8 cellular contexts compared by ENCODE assay signal in the genomic region with DNA sequence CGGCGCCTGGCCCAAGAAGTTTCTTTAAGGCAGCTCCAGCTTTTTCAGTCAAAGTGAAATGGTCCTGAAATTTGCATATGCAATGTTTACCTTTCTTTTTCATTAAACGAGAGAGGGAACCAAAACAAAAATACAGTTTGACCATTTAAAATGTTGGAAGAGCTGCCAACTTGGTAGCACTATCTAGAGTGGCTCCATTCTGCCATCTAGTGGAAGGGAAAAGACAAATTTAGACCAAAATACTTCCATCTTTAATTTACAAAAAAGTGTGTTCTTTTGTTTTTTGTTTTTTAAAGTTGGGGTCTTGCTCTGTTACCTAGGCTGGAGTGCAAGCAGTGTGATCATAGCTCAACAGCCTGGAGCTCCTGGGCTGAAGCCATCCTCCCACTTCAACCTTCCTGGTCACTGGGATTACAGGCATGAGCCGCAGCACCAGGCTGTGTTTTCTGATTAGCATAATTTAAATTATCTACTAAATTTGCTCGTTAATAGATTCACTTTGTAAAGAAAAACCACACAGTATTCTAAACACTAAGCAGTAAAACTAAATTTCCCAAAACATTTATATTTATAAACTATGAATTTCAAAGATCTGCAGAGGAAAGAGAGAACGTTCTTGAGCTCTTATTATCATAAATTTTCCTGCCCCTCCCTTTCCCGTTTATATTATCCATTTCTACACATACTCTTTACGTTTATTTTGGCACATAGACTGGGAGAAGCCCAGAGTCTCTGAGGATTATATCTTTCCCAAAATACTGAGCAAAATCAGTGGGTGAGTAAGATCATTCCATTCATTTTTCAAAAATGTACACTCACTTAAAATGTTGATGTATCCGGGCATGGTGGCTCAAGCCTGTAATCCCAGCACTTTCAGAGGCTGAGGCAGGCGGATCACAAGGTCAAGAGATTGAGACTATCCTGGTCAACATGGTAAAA. TPM values are rescaled to one million over a fixed set of nuclear protein-coding genes. Genes with fewer than 3 reads are reported as not detected.
DNase-seq lines count a peak whose midpoint lies in the region; ATAC-seq, FAIRE-seq and TF ChIP-seq lines count a peak whose summit lies in the region.

No MANE protein-coding gene starts in this region.

- H3K4me1 ChIP-seq in K562 (replicated peaks in 1 of 2; ENCODE audit: control insufficient read depth in 2 of 2, insufficient read depth in 2 of 2, low read length in 2 of 2), result peaks cover 19 to 25% of the 10 kb centered on the region in 2 experiments; a peak in 4 of 5 replicates
- peaks cover 59% of the 10 kb centered on the region for H3K4me1 ChIP-seq in HepG2 (ENCODE audit: insufficient read depth, low read length)

- FAIRE-seq in GM12892 (lab: Jason Lieb, UNC) (peak; percentile 27), K562 (lab: Jason Lieb, UNC) (peak; percentile 82), HepG2 (lab: Jason Lieb, UNC) (peak; percentile 89)

- POLR2A ChIA-PET in K562 (lab: Yijun Ruan, JAX) (interaction anchor here (0.8 to 1.8 kb wide), 7 partner anchors 15 to 242 kb away, joined by 3 to 7 read pairs (median 4); a partner anchor contains a TSS), HepG2 (lab: Yijun Ruan, JAX) (interaction anchor here (0.5 to 1.8 kb wide), 4 partner anchors 15 to 556 kb away, joined by 3 to 7 read pairs (median 4); a partner anchor contains a TSS)

- H2AFZ ChIP-seq in K562 (ENCODE audit: low read depth, low read length), result peak overlapping the region; percentile 71
- no peak overlapping the region for H2AFZ ChIP-seq in HepG2 (ENCODE audit: low read length)

- H3K9ac ChIP-seq in K562 (ENCODE audit: insufficient read depth in 1 of 2, low read depth in 2 of 2, low read length in 2 of 2) (no peak overlapping the region), HepG2 (ENCODE audit: insufficient read depth, low read depth, low read length) (no peak overlapping the region)

- DNase-seq in AG08396 (ENCODE audit: low spot score) (peak; percentile 71), GM12892 (ENCODE audit: insufficient read length) (no peak), NCI-H226 (peak; percentile 66), K562 (ENCODE audit: extremely low read depth in 1 of 4, low spot score in 3 of 4) (peak in 3 of 4 experiments; percentile 26 to 76 (median 36)), HepG2 (ENCODE audit: low spot score) (peak; percentile 56), amygdala (lab: John Stamatoyannopoulos, UW) (no peak)

- H3K4me3 ChIP-seq in K562 (no peak overlapping the region), HepG2 (replicated peaks in 1 of 3; ENCODE audit: insufficient read depth in 1 of 3, low read depth in 2 of 3, low read length in 3 of 3) (no peak overlapping the region)

- 35% methylated on average over 9 of the region's 10 CpGs for WGBS in K562 (ENCODE audit: insufficient coverage, low coverage, missing lambda C conversion rate)
- 31% methylated on average over 10 of the region's 10 CpGs for WGBS in HepG2 (ENCODE audit: low lambda C conversion rate)

- H3K9me1 ChIP-seq in K562 (ENCODE audit: control insufficient read depth, insufficient read depth, low read length), result no peaks in the 10 kb centered on the region

- in situ Hi-C loops in K562 (cut with MboI) (no loop called here), HepG2 (cut with HindIII; ENCODE audit: extremely low pct_ligation_motif_present, low pct_unique_long_range_greater_than_20kb) (loop anchor here (25.0 kb wide), 2 partner anchors 559 to 834 kb away; no protein-coding TSS in a partner anchor)

- TF ChIP-seq POLR2A in GM12892 (IDR thresholded peaks at IDR 0.05; ENCODE audit: low read depth, low read length), result no peak
- TF ChIP-seq POLR2A in K562 (conservative IDR thresholded peaks at IDR 0.05), result no peak
- TF ChIP-seq POLR2A in HepG2 (IDR thresholded peaks at IDR 0.05; ENCODE audit: insufficient read depth in 1 of 2, low read depth in 2 of 2, low read length in 2 of 2), result no peak

- H3K27ac ChIP-seq in K562 (ENCODE audit: extremely low read depth, low read depth, low read length) (no peak overlapping the region), HepG2 (ENCODE audit: extremely low read length, insufficient read depth, low read length) (no peak overlapping the region)

- intact Hi-C loops in K562 (cut with micrococcal nuclease), result loop anchor here (1.0 to 10.0 kb wide), 4 partner anchors 64 to 837 kb away; no protein-coding TSS in a partner anchor
- intact Hi-C loops in HepG2 (cut with micrococcal nuclease; ENCODE audit: unreplicated experiment), result loop anchor here (1.0 to 2.0 kb wide), 2 partner anchors 207 to 269 kb away; no protein-coding TSS in a partner anchor

- H3K4me2 ChIP-seq in K562 (ENCODE audit: insufficient read depth, low read length) (no peak overlapping the region), HepG2 (ENCODE audit: low read depth, low read length) (no peak overlapping the region)

- H3K9me3 ChIP-seq in K562 (replicated peaks; ENCODE audit: control insufficient read depth, insufficient read depth, low read depth, low read length) (no peaks in the 10 kb centered on the region), HepG2 (ENCODE audit: low read length) (no peaks in the 10 kb centered on the region)

- no peak for TF ChIP-seq EP300 in K562 (IDR thresholded peaks at IDR 0.05; ENCODE audit: low read length)
- no peak for TF ChIP-seq EP300 in HepG2 (IDR thresholded peaks at IDR 0.05; ENCODE audit: low read depth in 2 of 2, low read length in 2 of 2)
- TF ChIP-seq EP300 in HepG2 (CRISPR knock-in tag; IDR thresholded peaks at IDR 0.05; ENCODE audit: borderline replicate concordance), result no peak

- H3K79me2 ChIP-seq in K562 (ENCODE audit: control insufficient read depth, insufficient read depth, low read length), result peaks cover 9% of the 10 kb centered on the region; the same call in 2 of the 3 replicates
- H3K79me2 ChIP-seq in HepG2 (ENCODE audit: insufficient read depth, low read length), result no peaks in the 10 kb centered on the region

- TF ChIP-seq CTCF in K562 (IDR thresholded peaks at IDR 0.05 in 2 of 3, conservative IDR thresholded peaks at IDR 0.05 in 1 of 3; ENCODE audit: insufficient read depth in 2 of 3, low read depth in 1 of 3, low read length in 3 of 3), result peak; percentile 54 to 84 (median 67); a peak in 5 of 6 replicates
- TF ChIP-seq CTCF in HepG2 (CRISPR knock-in tag; IDR thresholded peaks at IDR 0.05), result peak; percentile 69

- BruUV-seq in K562 (replicated peaks; lab: Mats Ljungman, UMichigan) (no TSS peak), HepG2 (replicated peaks; lab: Mats Ljungman, UMichigan) (no TSS peak)

- no peaks in the 10 kb centered on the region for H4K20me1 ChIP-seq in K562 (replicated peaks; ENCODE audit: control insufficient read depth, insufficient read depth, low read length)
- H4K20me1 ChIP-seq in HepG2 (ENCODE audit: insufficient read depth, low read length), result no peaks in the 10 kb centered on the region

- TF ChIP-seq RAD21 in K562 (CRISPR knock-in tag; conservative IDR thresholded peaks at IDR 0.05 in 1 of 2, IDR thresholded peaks at IDR 0.05 in 1 of 2) (peak; percentile 74 to 84), HepG2 (CRISPR knock-in tag; IDR thresholded peaks at IDR 0.05) (0 out of 2 replicates have a peak, but pooled peaks have one; percentile 52)

- H3K27me3 ChIP-seq in K562 (ENCODE audit: control insufficient read depth in 2 of 2, insufficient read depth in 2 of 2, low read length in 2 of 2) (no peaks in the 10 kb centered on the region), HepG2 (ENCODE audit: control insufficient read depth in 1 of 2, insufficient read depth in 2 of 2, low read length in 2 of 2) (peaks cover 0 to 26% of the 10 kb centered on the region in 2 experiments)

- CTCF ChIA-PET in K562 (lab: Yijun Ruan, JAX; ENCODE audit: low intra/inter-chr PET ratio), result interaction anchor here (0.6 to 1.9 kb wide), 6 partner anchors 207 to 1161 kb away, joined by 3 to 13 read pairs (median 3); no protein-coding TSS in a partner anchor
- CTCF ChIA-PET in HepG2 (lab: Yijun Ruan, JAX; ENCODE audit: low intra/inter-chr PET ratio, low total read pairs), result interaction anchor here (1.2 kb wide), 1 partner anchor 207 kb away, joined by 5 read pairs; no protein-coding TSS in a partner anchor

- H3K36me3 ChIP-seq in K562 (ENCODE audit: control insufficient read depth, insufficient read depth, low read length), result no peaks in the 10 kb centered on the region
- H3K36me3 ChIP-seq in HepG2 (replicated peaks in 1 of 2; ENCODE audit: control insufficient read depth in 1 of 2, insufficient read depth in 2 of 2, low read length in 2 of 2), result no peaks in the 10 kb centered on the region

- ATAC-seq in K562 (no peak), HepG2 (no peak), GM19463 (IDR thresholded peaks at IDR 0.05; ENCODE audit: unreplicated experiment) (no peak), GM21786 (IDR thresholded peaks at IDR 0.05; ENCODE audit: unreplicated experiment) (no peak)

RNA-seq across cellular contexts. Expression of a gene that starts 15.4 kb away (rescaled TPM):
- polyA plus RNA-seq in GM12892 (2012; ENCODE audit: missing spikeins), result 91.7 TPM
- total RNA-seq in K562 (2011; cell fraction: chromatin; rRNA removed; ENCODE audit: low replicate concordance), result 83.7 and 192 TPM in 2 replicates
- total RNA-seq in K562 (2011; cell fraction: nucleolus; rRNA removed), result 38.6 and 48.2 TPM in 2 replicates
- total RNA-seq in K562 (2011; cell fraction: nucleoplasm; rRNA removed), result 72.6 and 72.7 TPM in 2 replicates
- total RNA-seq in K562 (2014; rRNA removed) (127 and 138 TPM in 2 replicates), K562 (2014; rRNA removed; fragmentation: Illumina TruSeq; extraction: Trizol) (191 and 198 TPM in 2 replicates), K562 (2015; rRNA removed; fragmentation: Illumina TruSeq; extraction: Trizol) (162 and 180 TPM in 2 replicates), K562 (2021) (109 and 122 TPM in 2 replicates), HepG2 (2016; rRNA removed; fragmentation: Illumina TruSeq; extraction: Trizol) (103 and 109 TPM in 2 replicates)
- polyA plus RNA-seq in K562 (2011; rRNA removed) (84.9 and 105 TPM in 2 replicates), K562 (2014; fragmentation: Illumina TruSeq; extraction: Trizol) (161 and 181 TPM in 2 replicates), K562 (2014; fragmentation: Nextera tagmentation; extraction: Ambion mirVana) (100 to 1,000 TPM; 180 to 227 TPM), K562 (2014; rRNA removed) (166 and 195 TPM in 2 replicates), HepG2 (2011; rRNA removed) (15.1 and 18.5 TPM in 2 replicates)
- 19.1 and 34.8 TPM in 2 replicates for polyA plus RNA-seq in K562 (2011; cell fraction: cytosol; rRNA removed)
- 177 and 244 TPM in 2 replicates for polyA plus RNA-seq in K562 (2011; cell fraction: nucleus; rRNA removed)
- 127 and 129 TPM in 2 replicates for polyA plus RNA-seq in K562 (2012)
- polyA minus RNA-seq in K562 (2011; rRNA and poly(A)+ RNA removed), result 44.9 and 47.6 TPM in 2 replicates
- polyA minus RNA-seq in K562 (2011; cell fraction: cytosol; rRNA and poly(A)+ RNA removed), result 28.5 and 30.7 TPM in 2 replicates
- 28.0 and 43.4 TPM in 2 replicates for polyA minus RNA-seq in K562 (2011; cell fraction: nucleus; rRNA and poly(A)+ RNA removed)
- total RNA-seq in HepG2 (2016; cell fraction: cytosol; rRNA removed; fragmentation: Illumina TruSeq; extraction: Trizol; ENCODE audit: low read depth), result 40.2 and 42.1 TPM in 2 replicates
- total RNA-seq in HepG2 (2016; cell fraction: insoluble cytoplasmic fraction; rRNA removed; fragmentation: Illumina TruSeq; extraction: Trizol), result 106 and 115 TPM in 2 replicates
- total RNA-seq in HepG2 (2016; cell fraction: membrane; rRNA removed; fragmentation: Illumina TruSeq; extraction: Trizol), result 31.0 and 31.4 TPM in 2 replicates
- total RNA-seq in HepG2 (2016; cell fraction: nucleus; rRNA removed; fragmentation: Illumina TruSeq; extraction: Trizol), result 68.8 and 77.7 TPM in 2 replicates
- 7.9 and 8.6 TPM in 2 replicates for polyA plus RNA-seq in HepG2 (2011; cell fraction: cytosol; rRNA removed)
- polyA plus RNA-seq in HepG2 (2011; cell fraction: nucleus; rRNA removed), result 32.1 and 36.9 TPM in 2 replicates
- polyA plus RNA-seq in HepG2 (2012), result 26.8 and 40.8 TPM in 2 replicates
- 9.3 and 10.4 TPM in 2 replicates for polyA plus RNA-seq in HepG2 (2016; cell fraction: cytosol; fragmentation: Illumina TruSeq; extraction: Trizol; ENCODE audit: low read depth)
- polyA plus RNA-seq in HepG2 (2016; cell fraction: insoluble cytoplasmic fraction; fragmentation: Illumina TruSeq; extraction: Trizol; ENCODE audit: low read depth), result 97.0 and 99.6 TPM in 2 replicates
- 10.8 and 11.9 TPM in 2 replicates for polyA plus RNA-seq in HepG2 (2016; cell fraction: membrane; fragmentation: Illumina TruSeq; extraction: Trizol; ENCODE audit: low read depth)
- 133 and 142 TPM in 2 replicates for polyA plus RNA-seq in HepG2 (2016; cell fraction: nucleus; fragmentation: Illumina TruSeq; extraction: Trizol; ENCODE audit: insufficient read depth, low read depth)
- polyA minus RNA-seq in HepG2 (2011; rRNA and poly(A)+ RNA removed; ENCODE audit: low replicate concordance), result 2.1 and 21.7 TPM in 2 replicates
- 4.9 and 11.6 TPM in 2 replicates for polyA minus RNA-seq in HepG2 (2011; cell fraction: cytosol; rRNA and poly(A)+ RNA removed)
- 11.7 and 14.3 TPM in 2 replicates for polyA minus RNA-seq in HepG2 (2011; cell fraction: nucleus; rRNA and poly(A)+ RNA removed)

RNA-seq across cellular contexts. Expression of a gene that starts 20.8 kb away (rescaled TPM):
- polyA plus RNA-seq in GM12892 (2012; ENCODE audit: missing spikeins), result not detected
- not detected in 2 replicates for total RNA-seq in K562 (2011; cell fraction: chromatin; rRNA removed; ENCODE audit: low replicate concordance)
- total RNA-seq in K562 (2011; cell fraction: nucleolus; rRNA removed), result 0.13 TPM in 1 of 2 replicates, not detected in the other
- not detected in 2 replicates for total RNA-seq in K562 (2011; cell fraction: nucleoplasm; rRNA removed)
- total RNA-seq in K562 (2014; rRNA removed), result not detected in 2 replicates
- total RNA-seq in K562 (2014; rRNA removed; fragmentation: Illumina TruSeq; extraction: Trizol), result not detected in 2 replicates
- not detected in 2 replicates for total RNA-seq in K562 (2015; rRNA removed; fragmentation: Illumina TruSeq; extraction: Trizol)
- 0.04 TPM in 1 of 2 replicates, not detected in the other for total RNA-seq in K562 (2021)
- 0.01 and 0.03 TPM in 2 replicates for polyA plus RNA-seq in K562 (2011; rRNA removed)
- 0.01 TPM in 1 of 2 replicates, not detected in the other for polyA plus RNA-seq in K562 (2011; cell fraction: cytosol; rRNA removed)
- polyA plus RNA-seq in K562 (2011; cell fraction: nucleus; rRNA removed), result not detected in 2 replicates
- 0.01 TPM in 1 of 2 replicates, not detected in the other for polyA plus RNA-seq in K562 (2012)
- 0.04 TPM in 2 replicates for polyA plus RNA-seq in K562 (2014; fragmentation: Illumina TruSeq; extraction: Trizol)
- polyA plus RNA-seq in K562 (2014; fragmentation: Nextera tagmentation; extraction: Ambion mirVana), result under 1 TPM; 0.01 to 0.03 TPM
- 0.03 TPM in 1 of 2 replicates, not detected in the other for polyA plus RNA-seq in K562 (2014; rRNA removed)
- polyA minus RNA-seq in K562 (2011; rRNA and poly(A)+ RNA removed), result not detected in 2 replicates
- polyA minus RNA-seq in K562 (2011; cell fraction: cytosol; rRNA and poly(A)+ RNA removed), result not detected in 2 replicates
- not detected in 2 replicates for polyA minus RNA-seq in K562 (2011; cell fraction: nucleus; rRNA and poly(A)+ RNA removed)
- not detected in 2 replicates for total RNA-seq in HepG2 (2016; rRNA removed; fragmentation: Illumina TruSeq; extraction: Trizol)
- not detected in 2 replicates for total RNA-seq in HepG2 (2016; cell fraction: cytosol; rRNA removed; fragmentation: Illumina TruSeq; extraction: Trizol; ENCODE audit: low read depth)
- not detected in 2 replicates for total RNA-seq in HepG2 (2016; cell fraction: insoluble cytoplasmic fraction; rRNA removed; fragmentation: Illumina TruSeq; extraction: Trizol)
- total RNA-seq in HepG2 (2016; cell fraction: membrane; rRNA removed; fragmentation: Illumina TruSeq; extraction: Trizol), result not detected in 2 replicates
- not detected in 2 replicates for total RNA-seq in HepG2 (2016; cell fraction: nucleus; rRNA removed; fragmentation: Illumina TruSeq; extraction: Trizol)
- polyA plus RNA-seq in HepG2 (2011; rRNA removed), result not detected in 2 replicates
- polyA plus RNA-seq in HepG2 (2011; cell fraction: cytosol; rRNA removed), result not detected in 2 replicates
- polyA plus RNA-seq in HepG2 (2011; cell fraction: nucleus; rRNA removed), result not detected in 2 replicates
- polyA plus RNA-seq in HepG2 (2012), result not detected in 2 replicates
- polyA plus RNA-seq in HepG2 (2016; cell fraction: cytosol; fragmentation: Illumina TruSeq; extraction: Trizol; ENCODE audit: low read depth), result not detected in 2 replicates
- polyA plus RNA-seq in HepG2 (2016; cell fraction: insoluble cytoplasmic fraction; fragmentation: Illumina TruSeq; extraction: Trizol; ENCODE audit: low read depth), result not detected in 2 replicates
- polyA plus RNA-seq in HepG2 (2016; cell fraction: membrane; fragmentation: Illumina TruSeq; extraction: Trizol; ENCODE audit: low read depth), result not detected in 2 replicates
- not detected in 2 replicates for polyA plus RNA-seq in HepG2 (2016; cell fraction: nucleus; fragmentation: Illumina TruSeq; extraction: Trizol; ENCODE audit: insufficient read depth, low read depth)
- polyA minus RNA-seq in HepG2 (2011; rRNA and poly(A)+ RNA removed; ENCODE audit: low replicate concordance), result not detected in 2 replicates
- polyA minus RNA-seq in HepG2 (2011; cell fraction: cytosol; rRNA and poly(A)+ RNA removed), result not detected in 2 replicates
- polyA minus RNA-seq in HepG2 (2011; cell fraction: nucleus; rRNA and poly(A)+ RNA removed), result not detected in 2 replicates

RNA-seq across cellular contexts. Expression of a gene that starts 38.3 kb away (rescaled TPM):
- 593 TPM for polyA plus RNA-seq in GM12892 (2012; ENCODE audit: missing spikeins)
- 907 and 2,185 TPM in 2 replicates for total RNA-seq in K562 (2011; cell fraction: chromatin; rRNA removed; ENCODE audit: low replicate concordance)
- 596 and 759 TPM in 2 replicates for total RNA-seq in K562 (2011; cell fraction: nucleolus; rRNA removed)
- 826 and 984 TPM in 2 replicates for total RNA-seq in K562 (2011; cell fraction: nucleoplasm; rRNA removed)
- total RNA-seq in K562 (2014; rRNA removed) (307 and 311 TPM in 2 replicates), K562 (2014; rRNA removed; fragmentation: Illumina TruSeq; extraction: Trizol) (509 and 525 TPM in 2 replicates), K562 (2015; rRNA removed; fragmentation: Illumina TruSeq; extraction: Trizol) (454 and 491 TPM in 2 replicates), K562 (2021) (314 and 345 TPM in 2 replicates), HepG2 (2016; rRNA removed; fragmentation: Illumina TruSeq; extraction: Trizol) (446 and 480 TPM in 2 replicates)
- polyA plus RNA-seq in K562 (2011; rRNA removed) (610 and 754 TPM in 2 replicates), K562 (2014; fragmentation: Illumina TruSeq; extraction: Trizol) (348 and 435 TPM in 2 replicates), K562 (2014; fragmentation: Nextera tagmentation; extraction: Ambion mirVana) (100 to 1,000 TPM; 329 to 333 TPM), K562 (2014; rRNA removed) (486 and 488 TPM in 2 replicates), HepG2 (2011; rRNA removed) (475 and 596 TPM in 2 replicates)
- polyA plus RNA-seq in K562 (2011; cell fraction: cytosol; rRNA removed), result 99.9 and 649 TPM in 2 replicates
- 835 and 1,465 TPM in 2 replicates for polyA plus RNA-seq in K562 (2011; cell fraction: nucleus; rRNA removed)
- polyA plus RNA-seq in K562 (2012), result 245 and 306 TPM in 2 replicates
- polyA minus RNA-seq in K562 (2011; rRNA and poly(A)+ RNA removed), result 799 and 873 TPM in 2 replicates
- 331 and 423 TPM in 2 replicates for polyA minus RNA-seq in K562 (2011; cell fraction: cytosol; rRNA and poly(A)+ RNA removed)
- polyA minus RNA-seq in K562 (2011; cell fraction: nucleus; rRNA and poly(A)+ RNA removed), result 872 and 1,595 TPM in 2 replicates
- 146 and 165 TPM in 2 replicates for total RNA-seq in HepG2 (2016; cell fraction: cytosol; rRNA removed; fragmentation: Illumina TruSeq; extraction: Trizol; ENCODE audit: low read depth)
- total RNA-seq in HepG2 (2016; cell fraction: insoluble cytoplasmic fraction; rRNA removed; fragmentation: Illumina TruSeq; extraction: Trizol), result 450 and 480 TPM in 2 replicates
- total RNA-seq in HepG2 (2016; cell fraction: membrane; rRNA removed; fragmentation: Illumina TruSeq; extraction: Trizol), result 286 and 327 TPM in 2 replicates
- 656 and 709 TPM in 2 replicates for total RNA-seq in HepG2 (2016; cell fraction: nucleus; rRNA removed; fragmentation: Illumina TruSeq; extraction: Trizol)
- polyA plus RNA-seq in HepG2 (2011; cell fraction: cytosol; rRNA removed), result 247 and 610 TPM in 2 replicates
- 443 and 672 TPM in 2 replicates for polyA plus RNA-seq in HepG2 (2011; cell fraction: nucleus; rRNA removed)
- polyA plus RNA-seq in HepG2 (2012), result 536 and 611 TPM in 2 replicates
- polyA plus RNA-seq in HepG2 (2016; cell fraction: cytosol; fragmentation: Illumina TruSeq; extraction: Trizol; ENCODE audit: low read depth), result 52.8 and 60.6 TPM in 2 replicates
- 340 and 366 TPM in 2 replicates for polyA plus RNA-seq in HepG2 (2016; cell fraction: insoluble cytoplasmic fraction; fragmentation: Illumina TruSeq; extraction: Trizol; ENCODE audit: low read depth)
- polyA plus RNA-seq in HepG2 (2016; cell fraction: membrane; fragmentation: Illumina TruSeq; extraction: Trizol; ENCODE audit: low read depth), result 139 and 154 TPM in 2 replicates
- 727 and 748 TPM in 2 replicates for polyA plus RNA-seq in HepG2 (2016; cell fraction: nucleus; fragmentation: Illumina TruSeq; extraction: Trizol; ENCODE audit: insufficient read depth, low read depth)
- 191 and 270 TPM in 2 replicates for polyA minus RNA-seq in HepG2 (2011; rRNA and poly(A)+ RNA removed; ENCODE audit: low replicate concordance)
- 288 and 321 TPM in 2 replicates for polyA minus RNA-seq in HepG2 (2011; cell fraction: cytosol; rRNA and poly(A)+ RNA removed)
- polyA minus RNA-seq in HepG2 (2011; cell fraction: nucleus; rRNA and poly(A)+ RNA removed), result 1,137 and 1,381 TPM in 2 replicates

Comparison
In these comparisons a context has a peak if more than half of its experiments do, and no peak if none do; other contexts are left out.
1. DNase-seq: peak in AG08396 (single experiment), NCI-H226 (single experiment), K562 (3 of 4) and HepG2 (single experiment); none in GM12892 (single experiment) and amygdala (0 of 56).